ENCODE assay signal across 3 cellular contexts in genomic region chr14:100432652-100433427, GRCh38.
TF ChIP-seq lines count a peak whose summit lies in the region.

No MANE protein-coding gene starts in this region.

TF ChIP-seq in HEK293, 187 proteins besides CTCF, POLR2A, EP300 and RAD21:
- TF ChIP-seq ZNF354C (tag by site-specific recombination; IDR thresholded peaks at IDR 0.05; ENCODE audit: borderline replicate concordance, low read depth): no peak
- peak; percentile 96 for TF ChIP-seq PRDM10 (tag by site-specific recombination; IDR thresholded peaks at IDR 0.05)

TF ChIP-seq in K562, 482 proteins besides CTCF, POLR2A, EP300 and RAD21 (continues in another document):
- TF ChIP-seq PRDM10 (IDR thresholded peaks at IDR 0.05; ENCODE audit: partially characterized antibody): peak; percentile 96
- TF ChIP-seq STAG1 (CRISPR knock-in tag; IDR thresholded peaks at IDR 0.05; ENCODE audit: borderline replicate concordance): no peak
- TF ChIP-seq ETS1 (conservative IDR thresholded peaks at IDR 0.05; ENCODE audit: control insufficient read depth, low read depth, low read length): no peak
- no peak for TF ChIP-seq ZNF165 (CRISPR knock-in tag; IDR thresholded peaks at IDR 0.05; ENCODE audit: borderline replicate concordance)
- no peak for TF ChIP-seq ZNF511 (CRISPR knock-in tag; IDR thresholded peaks at IDR 0.05)
- no peak for TF ChIP-seq ZBTB12 (CRISPR knock-in tag; IDR thresholded peaks at IDR 0.05)
- no peak for TF ChIP-seq MCM7 (IDR thresholded peaks at IDR 0.05)
- no peak for TF ChIP-seq TAF1 (IDR thresholded peaks at IDR 0.05; ENCODE audit: control insufficient read depth, extremely low read depth, insufficient read depth, low read length, severe bottlenecking)
- no peak for TF ChIP-seq ZNF146 (CRISPR knock-in tag; IDR thresholded peaks at IDR 0.05; ENCODE audit: unreplicated experiment)
- no peak for TF ChIP-seq HSF4 (CRISPR knock-in tag; IDR thresholded peaks at IDR 0.05; ENCODE audit: borderline replicate concordance)
- TF ChIP-seq NCOA2 (IDR thresholded peaks at IDR 0.05; ENCODE audit: partially characterized antibody in 2 of 2): no peak
- no peak for TF ChIP-seq ZNF354B (CRISPR knock-in tag; IDR thresholded peaks at IDR 0.05)
- no peak for TF ChIP-seq CHD2 (IDR thresholded peaks at IDR 0.05; ENCODE audit: low read depth, low read length)
- no peak for TF ChIP-seq ZNF512 (tag; IDR thresholded peaks at IDR 0.05)
- peak; percentile 36; the same call in 1 of the 2 replicates for TF ChIP-seq TCF7L2 (IDR thresholded peaks at IDR 0.05; ENCODE audit: low read depth, low read length)
- TF ChIP-seq ZNF232 (CRISPR knock-in tag; IDR thresholded peaks at IDR 0.05): no peak
- no peak for TF ChIP-seq EP400 (IDR thresholded peaks at IDR 0.05)
- TF ChIP-seq XRCC5 (IDR thresholded peaks at IDR 0.05; ENCODE audit: low read depth, low read length): no peak
- no peak for TF ChIP-seq ZNF12 (CRISPR knock-in tag; IDR thresholded peaks at IDR 0.05)
- no peak for TF ChIP-seq SOX6 (IDR thresholded peaks at IDR 0.05)
- TF ChIP-seq FOXK2 (conservative IDR thresholded peaks at IDR 0.05 in 1 of 2, IDR thresholded peaks at IDR 0.05 in 1 of 2; ENCODE audit: low read depth in 2 of 2): peak in 1 of 2 experiments; percentile 25; a peak in 1 of 4 replicates
- TF ChIP-seq MYNN (IDR thresholded peaks at IDR 0.05): no peak
- no peak for TF ChIP-seq MYNN (CRISPR knock-in tag; IDR thresholded peaks at IDR 0.05)

TF ChIP-seq in HepG2, 621 proteins besides CTCF, POLR2A, EP300 and RAD21:
- TF ChIP-seq GPN1 (CRISPR knock-in tag; IDR thresholded peaks at IDR 0.05; ENCODE audit: borderline replicate concordance) (no peak), PHF5A (CRISPR knock-in tag; IDR thresholded peaks at IDR 0.05; ENCODE audit: low read depth, unreplicated experiment) (no peak), AGO2 (optimal IDR thresholded peaks at IDR 0.05; ENCODE audit: low read depth, low read length) (no peak), PRDM10 (CRISPR knock-in tag; IDR thresholded peaks at IDR 0.05; ENCODE audit: low read depth) (0 out of 2 replicates have a peak, but pooled peaks have one; percentile 39)
